In genomic region chr12:120445911-120446909, GRCh38 we compare ENCODE assay signal across 8 cellular contexts. TPM values are rescaled to one million over a fixed set of nuclear protein-coding genes. Genes with fewer than 3 reads are reported as not detected.
DNase-seq lines count a peak whose midpoint lies in the region; ATAC-seq, FAIRE-seq and TF ChIP-seq lines count a peak whose summit lies in the region.

GATC (plus strand) TSS chr12:120446444; CDS start chr12:120446481, 37 bp downstream.
TRIAP1 (minus strand) TSS chr12:120446384; CDS start chr12:120446372, 12 bp downstream.

- H3K27me3 ChIP-seq in bronchial epithelial cell (ENCODE audit: control insufficient read depth, insufficient read depth, low read length), result no peaks in the 10 kb centered on the region

- H3K4me3 ChIP-seq in AG04449 (ENCODE audit: low read depth, low read length) (peak within 1 kb of the TSS; percentile 100), bronchial epithelial cell (ENCODE audit: low read depth, low read length) (peak within 1 kb of the TSS; percentile 97)

- peak within 1 kb of the TSS; percentile 96 for H3K4me3 Mint-ChIP-seq in activated B cell treated with CpG ODN at 0.5 μM for 24 hours

- no peaks in the 10 kb centered on the region for H3K9me3 Mint-ChIP-seq in activated B cell treated with CpG ODN at 0.5 μM for 24 hours

- POLR2A ChIA-PET in AG04449 (lab: Yijun Ruan, JAX), result no interaction called here
- POLR2A ChIA-PET in activated B cell treated with CpG ODN at 0.5 μM for 24 hours (lab: Charles Lee), result interaction anchor here (0.8 to 2.5 kb wide), 7 partner anchors 9 to 181 kb away, joined by 3 to 5 read pairs (median 4); partner anchors contain the start of genes COQ5, COX6A1, PXN and RNU4-1

- DNase-seq in AG04449 (ENCODE audit: low read depth, low spot score), result no peak
- peak; percentile 87 for DNase-seq in NCI-H2196 (lab: John Stamatoyannopoulos, UW; ENCODE audit: unreplicated experiment)
- DNase-seq in activated B cell treated with CpG ODN at 0.5 μM for 24 hours, result peak; percentile 92
- DNase-seq in bronchial epithelial cell (ENCODE audit: low read depth), result peak; percentile 70
- DNase-seq in iris pigment epithelial cell (ENCODE audit: low read depth), result peak; percentile 71
- peak; percentile 86 for DNase-seq in stimulated activated CD4-positive, alpha-beta T cell treated with anti-CD3 and anti-CD28 coated beads, Interleukin-12 subunit alpha, Interleukin-12 subunit beta, amount 100 ng/mL, for 24 hours (ENCODE audit: low read depth in 2 of 2)

- peak; percentile 77 for ATAC-seq in GM18870 (IDR thresholded peaks at IDR 0.05; ENCODE audit: unreplicated experiment)
- peak; percentile 74 for ATAC-seq in HG03103 (IDR thresholded peaks at IDR 0.05; ENCODE audit: low read depth, unreplicated experiment)
- ATAC-seq in activated B cell treated with CpG ODN at 0.5 μM for 24 hours (ENCODE audit: low read depth), result peak; percentile 95

- H3K27ac Mint-ChIP-seq in activated B cell treated with CpG ODN at 0.5 μM for 24 hours, result peak within 1 kb of the TSS; percentile 95

- intact Hi-C loops in activated B cell treated with CpG ODN at 0.5 μM for 24 hours (cut with micrococcal nuclease), result loop anchor here (1.0 to 2.0 kb wide), 4 partner anchors 8 to 570 kb away; partner anchors contain the start of genes C12orf43, COX6A1, DYNLL1 and SRSF9

- no peaks in the 10 kb centered on the region for H3K27me3 Mint-ChIP-seq in activated B cell treated with CpG ODN at 0.5 μM for 24 hours

- CTCF ChIA-PET in AG04449 (lab: Yijun Ruan, JAX) (interaction anchor here (0.7 to 19.2 kb wide), 4 partner anchors 11 to 28 kb away, joined by 3 to 242 read pairs (median 16); partner anchors contain the start of gene SRSF9), activated B cell treated with CpG ODN at 0.5 μM for 24 hours (lab: Charles Lee) (no interaction called here)

- no peak for FAIRE-seq in bronchial epithelial cell (lab: Jason Lieb, UNC)

- no peak for TF ChIP-seq CTCF in AG04449 (IDR thresholded peaks at IDR 0.05; ENCODE audit: insufficient read depth, low read length, missing control alignments)
- TF ChIP-seq CTCF in activated B cell treated with CpG ODN at 0.5 μM for 24 hours (IDR thresholded peaks at IDR 0.05), result no peak
- no peak for TF ChIP-seq CTCF in bronchial epithelial cell (IDR thresholded peaks at IDR 0.05; ENCODE audit: insufficient read depth, low read length, severe bottlenecking)

- H3K36me3 Mint-ChIP-seq in activated B cell treated with CpG ODN at 0.5 μM for 24 hours (ENCODE audit: low read depth), result peaks cover 50% of the 10 kb centered on the region

- peaks cover 31% of the 10 kb centered on the region for H3K4me1 Mint-ChIP-seq in activated B cell treated with CpG ODN at 0.5 μM for 24 hours

- H3K36me3 ChIP-seq in bronchial epithelial cell (ENCODE audit: control insufficient read depth, insufficient read depth, low read length), result peaks cover 9% of the 10 kb centered on the region

RNA-seq across cellular contexts. Expression of gene GATC, which starts in this region (rescaled TPM):
- total RNA-seq in activated B cell treated with CpG ODN at 0.5 μM for 24 hours (33.4 and 35.2 TPM in 2 replicates), bronchial epithelial cell (15.1 and 21.6 TPM in 2 replicates)

RNA-seq across cellular contexts. Expression of gene TRIAP1, which starts in this region (rescaled TPM):
- 18.2 and 18.6 TPM in 2 replicates for total RNA-seq in activated B cell treated with CpG ODN at 0.5 μM for 24 hours
- 40.5 and 45.2 TPM in 2 replicates for total RNA-seq in bronchial epithelial cell
